10 cellular contexts compared by ENCODE assay signal in genomic region chr12:1474567-1475153, GRCh38.
DNase-seq lines count a peak whose midpoint lies in the region; ATAC-seq and TF ChIP-seq lines count a peak whose summit lies in the region.
"Had no signal": no experiment of that assay in that cellular context is flagged by ENCODE, and none has a peak within 500 bp of the region (broad histone marks: within the 10 kb centered on the region; RNA-seq: fewer than 3 reads in every experiment).

No MANE protein-coding gene starts in this region.

- CTCF ChIA-PET in activated CD4-positive, alpha-beta T cell treated with anti-CD3 and anti-CD28 coated beads for 36 hours (lab: Charles Lee) = interaction anchor here (0.6 to 1.6 kb wide), 4 partner anchors 109 to 382 kb away, joined by 3 to 5 read pairs (median 3); no protein-coding TSS in a partner anchor

- H3K27ac ChIP-seq in hepatocyte = peak overlapping the region; percentile 58
- peak overlapping the region; percentile 53 to 81 for H3K27ac ChIP-seq in aorta (ENCODE audit: low read depth in 1 of 2, low read length in 2 of 2)

- peak overlapping the region; percentile 52 for H3K4me2 ChIP-seq in hepatocyte

- peaks cover 31% of the 10 kb centered on the region for H3K4me1 ChIP-seq in hepatocyte (ENCODE audit: insufficient read depth)
- H3K4me1 ChIP-seq in aorta (ENCODE audit: control insufficient read depth in 1 of 2, insufficient read depth in 2 of 2, low read length in 2 of 2) = peaks cover 0 to 9% of the 10 kb centered on the region in 2 donors

- H3K4me1 Mint-ChIP-seq in activated CD4-positive, alpha-beta T cell treated with anti-CD3 and anti-CD28 coated beads for 36 hours = peaks cover 2% of the 10 kb centered on the region
- peaks cover 6% of the 10 kb centered on the region for H3K4me1 Mint-ChIP-seq in activated T-helper 17 cell treated with anti-CD3 and anti-CD28 coated beads, Interleukin-2, amount 50 U/mL, for 72 hours

- H3K27ac Mint-ChIP-seq in activated CD4-positive, alpha-beta T cell treated with anti-CD3 and anti-CD28 coated beads for 36 hours = no peak overlapping the region
- H3K27ac Mint-ChIP-seq in activated T-helper 17 cell treated with anti-CD3 and anti-CD28 coated beads, Interleukin-2, amount 50 U/mL, for 72 hours = no peak overlapping the region
- H3K27ac Mint-ChIP-seq: CD14-positive monocyte, immature natural killer cell had no signal

- H3K36me3 Mint-ChIP-seq in activated CD4-positive, alpha-beta T cell treated with anti-CD3 and anti-CD28 coated beads for 36 hours (ENCODE audit: low read depth) = no peaks in the 10 kb centered on the region
- no peaks in the 10 kb centered on the region for H3K36me3 Mint-ChIP-seq in activated T-helper 17 cell treated with anti-CD3 and anti-CD28 coated beads, Interleukin-2, amount 50 U/mL, for 72 hours (ENCODE audit: low read depth)

- 48% methylated on average over 10 of the region's 10 CpGs for WGBS in hepatocyte (ENCODE audit: low lambda C conversion rate, missing lambda C conversion rate)
- WGBS in aorta, 2 donors = 5% methylated on average over 10 of the region's 10 CpGs

- intact Hi-C loops in activated CD4-positive, alpha-beta T cell treated with anti-CD3 and anti-CD28 coated beads for 36 hours (cut with DNase I, micrococcal nuclease) = no loop called here
- intact Hi-C loops in aorta (cut with DNase I) = loop anchor here in 1 of 2 donors (2.0 kb wide), 1 partner anchor 16 kb away; no protein-coding TSS in a partner anchor

- H3K4me3 Mint-ChIP-seq in activated CD4-positive, alpha-beta T cell treated with anti-CD3 and anti-CD28 coated beads for 36 hours = no peak overlapping the region
- no peak overlapping the region for H3K4me3 Mint-ChIP-seq in activated T-helper 17 cell treated with anti-CD3 and anti-CD28 coated beads, Interleukin-2, amount 50 U/mL, for 72 hours
- H3K4me3 Mint-ChIP-seq: CD14-positive monocyte, immature natural killer cell had no signal

- H3K4me3 ChIP-seq in hepatocyte (no peak overlapping the region), aorta (ENCODE audit: low read length in 2 of 2) (peak overlapping the region in 1 of 2 donors; percentile 1)

- H3K27me3 Mint-ChIP-seq in activated CD4-positive, alpha-beta T cell treated with anti-CD3 and anti-CD28 coated beads for 36 hours = no peaks in the 10 kb centered on the region
- H3K27me3 Mint-ChIP-seq in activated T-helper 17 cell treated with anti-CD3 and anti-CD28 coated beads, Interleukin-2, amount 50 U/mL, for 72 hours = no peaks in the 10 kb centered on the region

- TF ChIP-seq CTCF in hepatocyte (IDR thresholded peaks at IDR 0.05; ENCODE audit: poor library complexity) = no peak

- H3K36me3 ChIP-seq in hepatocyte (replicated peaks; ENCODE audit: insufficient read depth, low read depth) = no peaks in the 10 kb centered on the region
- no peaks in the 10 kb centered on the region for H3K36me3 ChIP-seq in aorta (ENCODE audit: control insufficient read depth in 1 of 2, insufficient read depth in 2 of 2, low read length in 1 of 2)

- H3K9me2 ChIP-seq in hepatocyte (replicated peaks; ENCODE audit: insufficient read depth) = no peaks in the 10 kb centered on the region

- H3K79me2 ChIP-seq in hepatocyte = no peaks in the 10 kb centered on the region

- no peak overlapping the region for H2AFZ ChIP-seq in hepatocyte

- H3K27me3 ChIP-seq in hepatocyte = no peaks in the 10 kb centered on the region
- no peaks in the 10 kb centered on the region for H3K27me3 ChIP-seq in aorta (ENCODE audit: control insufficient read depth in 1 of 2, insufficient read depth in 2 of 2, low read length in 1 of 2)

- no peaks in the 10 kb centered on the region for H3K9me3 ChIP-seq in hepatocyte (ENCODE audit: low read depth)
- no peaks in the 10 kb centered on the region for H3K9me3 ChIP-seq in aorta (ENCODE audit: control insufficient read depth, low read length)

- POLR2A ChIA-PET in activated CD4-positive, alpha-beta T cell treated with anti-CD3 and anti-CD28 coated beads for 36 hours (lab: Charles Lee) = no interaction called here

- H4K20me1 ChIP-seq in hepatocyte (ENCODE audit: insufficient read depth, poor library complexity, severe bottlenecking) = no peaks in the 10 kb centered on the region

- peak; percentile 13 for ATAC-seq in activated CD4-positive, alpha-beta T cell treated with anti-CD3 and anti-CD28 coated beads for 36 hours
- ATAC-seq in aorta (ENCODE audit: low FRiP score) = peak; percentile 71
- ATAC-seq in activated T-helper 17 cell treated with anti-CD3 and anti-CD28 coated beads, Interleukin-2, amount 50 U/mL, for 72 hours (replicated peaks) = no peak

- no peaks in the 10 kb centered on the region for H3K9me3 Mint-ChIP-seq in activated CD4-positive, alpha-beta T cell treated with anti-CD3 and anti-CD28 coated beads for 36 hours (ENCODE audit: low read depth)
- no peaks in the 10 kb centered on the region for H3K9me3 Mint-ChIP-seq in activated T-helper 17 cell treated with anti-CD3 and anti-CD28 coated beads, Interleukin-2, amount 50 U/mL, for 72 hours
- H3K9me3 Mint-ChIP-seq: immature natural killer cell had no signal

- no peak for DNase-seq in activated CD4-positive, alpha-beta T cell treated with anti-CD3 and anti-CD28 coated beads for 36 hours
- DNase-seq in activated CD4-positive, alpha-beta T cell treated with anti-CD3 and anti-CD28 coated beads for 4 hours = no peak
- DNase-seq in amniotic stem cell (lab: John Stamatoyannopoulos, UW) (peak; percentile 88), hepatocyte (ENCODE audit: low spot score) (peak; percentile 25), aorta (no peak), mesenteric fat pad (ENCODE audit: low spot score) (no peak)
- DNase-seq in stimulated activated CD4-positive, alpha-beta T cell treated with anti-CD3 and anti-CD28 coated beads, Interleukin-2, amount 100 ng/mL, for 24 hours = no peak

Comparison
In these comparisons a context has a peak if more than half of its experiments do, and no peak if none do; other contexts are left out.
1. DNase-seq: peak in amniotic stem cell (single experiment) and hepatocyte (single experiment); none in activated CD4-positive, alpha-beta T cell treated with anti-CD3 and anti-CD28 coated beads for 36 hours (single experiment), activated CD4-positive, alpha-beta T cell treated with anti-CD3 and anti-CD28 coated beads for 4 hours (0 of 2), aorta (0 of 2), stimulated activated CD4-positive, alpha-beta T cell treated with anti-CD3 and anti-CD28 coated beads, Interleukin-2, amount 100 ng/mL, for 24 hours (0 of 2) and mesenteric fat pad (single experiment).